In the genomic region with DNA sequence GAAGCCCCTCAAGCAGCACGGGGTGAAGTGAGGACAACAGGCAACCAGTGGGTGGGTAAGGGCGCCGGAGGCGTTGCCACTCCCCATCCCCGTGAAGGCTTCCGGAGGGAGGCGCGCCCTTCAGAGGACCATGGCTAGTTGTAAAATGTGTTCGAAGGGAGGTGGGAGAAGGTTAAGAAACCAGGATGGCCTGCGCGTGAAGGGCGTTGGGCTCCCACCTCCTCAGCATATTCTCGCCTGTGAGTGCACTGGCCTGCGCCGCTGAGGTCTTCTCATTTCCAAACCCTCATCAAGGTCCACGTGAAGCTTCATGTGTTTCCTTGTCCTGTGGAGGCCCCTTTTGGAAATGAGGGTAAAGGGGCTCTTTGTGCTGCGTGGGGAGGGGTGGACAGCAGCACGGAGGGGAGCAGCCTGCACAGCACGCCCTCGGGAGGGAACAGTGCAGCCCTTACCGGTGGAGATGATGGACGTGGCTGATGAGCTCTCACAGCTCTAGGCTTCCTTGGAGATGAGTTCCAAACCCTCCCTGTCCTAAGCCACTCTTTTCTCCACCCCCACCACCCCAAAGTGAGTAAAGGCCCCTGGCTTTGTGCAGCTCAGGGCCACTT, we compare ENCODE assay signal across 1 cellular context.
TF ChIP-seq lines count a peak whose summit lies in the region.

No MANE protein-coding gene starts in this region.

TF ChIP-seq in IMR-90, 13 proteins besides CTCF, POLR2A, EP300 and RAD21:
- no peak for TF ChIP-seq MXI1 (IDR thresholded peaks at IDR 0.05; ENCODE audit: borderline replicate concordance, low read depth, low read length)
- no peak for TF ChIP-seq CEBPB (IDR thresholded peaks at IDR 0.05; ENCODE audit: low read depth, low read length)
- no peak for TF ChIP-seq RCOR1 (IDR thresholded peaks at IDR 0.05; ENCODE audit: insufficient replicate concordance, low read length)
- TF ChIP-seq, protein P1, sequence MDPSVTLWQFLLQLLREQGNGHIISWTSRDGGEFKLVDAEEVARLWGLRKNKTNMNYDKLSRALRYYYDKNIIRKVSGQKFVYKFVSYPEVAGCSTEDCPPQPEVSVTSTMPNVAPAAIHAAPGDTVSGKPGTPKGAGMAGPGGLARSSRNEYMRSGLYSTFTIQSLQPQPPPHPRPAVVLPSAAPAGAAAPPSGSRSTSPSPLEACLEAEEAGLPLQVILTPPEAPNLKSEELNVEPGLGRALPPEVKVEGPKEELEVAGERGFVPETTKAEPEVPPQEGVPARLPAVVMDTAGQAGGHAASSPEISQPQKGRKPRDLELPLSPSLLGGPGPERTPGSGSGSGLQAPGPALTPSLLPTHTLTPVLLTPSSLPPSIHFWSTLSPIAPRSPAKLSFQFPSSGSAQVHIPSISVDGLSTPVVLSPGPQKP (IDR thresholded peaks at IDR 0.05; ENCODE audit: borderline replicate concordance, low read depth, low read length), result no peak
- TF ChIP-seq CHD1 (IDR thresholded peaks at IDR 0.05; ENCODE audit: low read depth, low read length), result no peak
- no peak for TF ChIP-seq BHLHE40 (IDR thresholded peaks at IDR 0.05; ENCODE audit: low read depth, low read length)
- TF ChIP-seq MAZ (IDR thresholded peaks at IDR 0.05; ENCODE audit: borderline replicate concordance, low read depth, low read length), result no peak
- TF ChIP-seq FOS (IDR thresholded peaks at IDR 0.05; ENCODE audit: low read depth, low read length), result no peak
- TF ChIP-seq RFX5 (IDR thresholded peaks at IDR 0.05; ENCODE audit: low read depth, low read length), result no peak
- TF ChIP-seq SMC3 (IDR thresholded peaks at IDR 0.05; ENCODE audit: low read depth, low read length), result no peak
- TF ChIP-seq MAFK (IDR thresholded peaks at IDR 0.05; ENCODE audit: low read depth, low read length), result no peak
- TF ChIP-seq NFE2L2 (IDR thresholded peaks at IDR 0.05; ENCODE audit: low read depth, low read length), result no peak
TF ChIP-seq in IMR-90: peak in this region for 0.
